In genomic region chrX:48509245-48509590, GRCh38 we compare ENCODE assay signal across 8 cellular contexts. TPM values are rescaled to one million over a fixed set of nuclear protein-coding genes. Genes with fewer than 3 reads are reported as not detected.
DNase-seq lines count a peak whose midpoint lies in the region; ATAC-seq and TF ChIP-seq lines count a peak whose summit lies in the region.

No MANE protein-coding gene starts in this region.

- H3K4me1 ChIP-seq in SJSA1 (replicated peaks) (peaks cover 4% of the 10 kb centered on the region), prostate gland (replicated peaks) (no peaks in the 10 kb centered on the region)

- CTCF ChIA-PET in activated CD4-positive, alpha-beta T cell treated with anti-CD3 and anti-CD28 coated beads for 36 hours (lab: Charles Lee), result no interaction called here

- H3K9me3 Mint-ChIP-seq in activated CD4-positive, alpha-beta T cell treated with anti-CD3 and anti-CD28 coated beads for 36 hours (ENCODE audit: low read depth), result no peaks in the 10 kb centered on the region

- H3K36me3 ChIP-seq in SJSA1 (no peaks in the 10 kb centered on the region), prostate gland (no peaks in the 10 kb centered on the region)

- no peaks in the 10 kb centered on the region for H3K36me3 Mint-ChIP-seq in activated CD4-positive, alpha-beta T cell treated with anti-CD3 and anti-CD28 coated beads for 36 hours (ENCODE audit: low read depth)

- peak; percentile 31 for ATAC-seq in activated CD4-positive, alpha-beta T cell treated with anti-CD3 and anti-CD28 coated beads for 36 hours
- no peak for ATAC-seq in GM21447 (IDR thresholded peaks at IDR 0.05; ENCODE audit: unreplicated experiment)

- no peaks in the 10 kb centered on the region for H3K27me3 Mint-ChIP-seq in activated CD4-positive, alpha-beta T cell treated with anti-CD3 and anti-CD28 coated beads for 36 hours

- H3K27ac Mint-ChIP-seq in activated CD4-positive, alpha-beta T cell treated with anti-CD3 and anti-CD28 coated beads for 36 hours, result peak overlapping the region; percentile 83

- H3K4me3 Mint-ChIP-seq in activated CD4-positive, alpha-beta T cell treated with anti-CD3 and anti-CD28 coated beads for 36 hours, result peak overlapping the region; percentile 85

- no peaks in the 10 kb centered on the region for H3K9me3 ChIP-seq in SJSA1 (replicated peaks)
- no peaks in the 10 kb centered on the region for H3K9me3 ChIP-seq in prostate gland

- TF ChIP-seq CTCF in fibroblast of the aortic adventitia (IDR thresholded peaks at IDR 0.05; ENCODE audit: insufficient read depth, low read length), result no peak
- no peak for TF ChIP-seq CTCF in prostate gland (IDR thresholded peaks at IDR 0.05)

- intact Hi-C loops in activated CD4-positive, alpha-beta T cell treated with anti-CD3 and anti-CD28 coated beads for 36 hours (cut with DNase I, micrococcal nuclease), result loop anchor here (2.0 to 5.0 kb wide), 4 partner anchors 32 to 427 kb away; partner anchors contain the start of genes FTSJ1 (in 1 of the 2) and RBM3 (in 1 of the 2)
- intact Hi-C loops in prostate gland (cut with DNase I), result no loop called here

- no peak for TF ChIP-seq POLR2A in prostate gland (IDR thresholded peaks at IDR 0.05)

- H3K27me3 ChIP-seq in SJSA1 (replicated peaks), result no peaks in the 10 kb centered on the region
- no peaks in the 10 kb centered on the region for H3K27me3 ChIP-seq in prostate gland (replicated peaks; ENCODE audit: insufficient read depth)

- H3K27ac ChIP-seq in SJSA1 (no peak overlapping the region), prostate gland (peak overlapping the region; percentile 61 to 63)

- peaks cover 13% of the 10 kb centered on the region for H3K4me1 Mint-ChIP-seq in activated CD4-positive, alpha-beta T cell treated with anti-CD3 and anti-CD28 coated beads for 36 hours

- peak; percentile 21 for DNase-seq in activated CD4-positive, alpha-beta T cell treated with anti-CD3 and anti-CD28 coated beads for 36 hours
- DNase-seq in activated CD4-positive, alpha-beta T cell treated with anti-CD3 and anti-CD28 coated beads for 4 hours, result no peak
- no peak for DNase-seq in SJSA1 (ENCODE audit: low read depth in 1 of 2, low spot score in 2 of 2)
- DNase-seq in fibroblast of the aortic adventitia (ENCODE audit: low read depth), result no peak
- no peak for DNase-seq in prostate gland (ENCODE audit: low spot score)
- DNase-seq in NCI-H1694 treated with DMSO at 0.1 percent for 48 hours (lab: John Stamatoyannopoulos, UW), result no peak
- DNase-seq in NCI-H510A (lab: John Stamatoyannopoulos, UW), result no peak

- 0% methylated on average over 10 of the region's 16 CpGs for WGBS in prostate gland

- H3K4me3 ChIP-seq in SJSA1 (peak overlapping the region; percentile 65), fibroblast of the aortic adventitia (ENCODE audit: low read depth, low read length) (peak overlapping the region; percentile 77), prostate gland (peak overlapping the region; percentile 43 to 58)

- POLR2A ChIA-PET in activated CD4-positive, alpha-beta T cell treated with anti-CD3 and anti-CD28 coated beads for 36 hours (lab: Charles Lee), result no interaction called here

RNA-seq across cellular contexts. Expression of gene PORCN, which starts 0.4 kb away (rescaled TPM):
- total RNA-seq in activated CD4-positive, alpha-beta T cell treated with anti-CD3 and anti-CD28 coated beads for 36 hours, result 1 to 10 TPM; 6.9 to 9.0 TPM
- 13.3 and 25.2 TPM in 2 replicates for total RNA-seq in SJSA1 (2014; rRNA removed; shearing (Covaris generic))
- total RNA-seq in fibroblast of the aortic adventitia (ENCODE audit: low replicate concordance), result 9.1 and 10.1 TPM in 2 replicates
- total RNA-seq in prostate gland, result 10 to 100 TPM; 15.1 to 61.7 TPM

RNA-seq across cellular contexts. Expression of gene EBP, which starts 12.4 kb away (rescaled TPM):
- total RNA-seq in activated CD4-positive, alpha-beta T cell treated with anti-CD3 and anti-CD28 coated beads for 36 hours, result 100 to 1,000 TPM; 137 to 140 TPM
- total RNA-seq in SJSA1 (2014; rRNA removed; shearing (Covaris generic)), result 76.1 and 101 TPM in 2 replicates
- total RNA-seq in fibroblast of the aortic adventitia (ENCODE audit: low replicate concordance), result 30.7 and 49.2 TPM in 2 replicates
- total RNA-seq in prostate gland, result 10 to 100 TPM; 37.8 to 46.9 TPM

RNA-seq across cellular contexts. Expression of gene TBC1D25, which starts 30.3 kb away (rescaled TPM):
- 10 to 100 TPM; 13.2 to 15.2 TPM for total RNA-seq in activated CD4-positive, alpha-beta T cell treated with anti-CD3 and anti-CD28 coated beads for 36 hours
- 6.5 and 24.1 TPM in 2 replicates for total RNA-seq in SJSA1 (2014; rRNA removed; shearing (Covaris generic))
- total RNA-seq in fibroblast of the aortic adventitia (ENCODE audit: low replicate concordance), result 8.0 and 10.1 TPM in 2 replicates
- 10 to 100 TPM in 1 of 2 donors, 1 to 10 TPM in 1; 8.9 to 21.9 TPM for total RNA-seq in prostate gland

RNA-seq across cellular contexts. Expression of gene FTSJ1, which starts 33.2 kb away (rescaled TPM):
- total RNA-seq in activated CD4-positive, alpha-beta T cell treated with anti-CD3 and anti-CD28 coated beads for 36 hours, result 10 to 100 TPM; 73.0 to 93.7 TPM
- total RNA-seq in SJSA1 (2014; rRNA removed; shearing (Covaris generic)), result 67.5 and 122 TPM in 2 replicates
- total RNA-seq in fibroblast of the aortic adventitia (ENCODE audit: low replicate concordance) (22.7 and 55.0 TPM in 2 replicates), prostate gland (10 to 100 TPM; 44.3 to 56.1 TPM)

RNA-seq across cellular contexts. Expression of gene SLC38A5, which starts 39.2 kb away (rescaled TPM):
- total RNA-seq in activated CD4-positive, alpha-beta T cell treated with anti-CD3 and anti-CD28 coated beads for 36 hours, result 10 to 100 TPM; 83.5 to 98.1 TPM
- 0.16 TPM in 1 of 2 replicates, not detected in the other for total RNA-seq in SJSA1 (2014; rRNA removed; shearing (Covaris generic))
- total RNA-seq in fibroblast of the aortic adventitia (ENCODE audit: low replicate concordance) (10.2 and 97.0 TPM in 2 replicates), prostate gland (1 to 10 TPM; 3.0 to 6.2 TPM)
